ENCODE assay signal across 24 cellular contexts in genomic region chr9:112520646-112521045, GRCh38.
"Had no signal": no experiment of that assay in that cellular context is flagged by ENCODE, and none has a peak within 500 bp of the region (broad histone marks: within the 10 kb centered on the region; RNA-seq: fewer than 3 reads in every experiment).

No MANE protein-coding gene starts in this region.

- H3K9me3 Mint-ChIP-seq: activated naive CD4-positive, alpha-beta T cell treated with anti-CD3 and anti-CD28 coated beads, Interleukin-2, amount 50 U/mL, for 72 hours; activated T-cell treated with anti-CD3 and anti-CD28 coated beads, Interleukin-2, amount 50 U/mL, for 72 hours; stimulated activated effector memory CD8-positive, alpha-beta T cell treated with anti-CD3 and anti-CD28 coated beads, Interleukin-12 subunit alpha, Interleukin-12 subunit beta, amount 100 ng/mL, for 72 hours had no signal

- H3K27ac Mint-ChIP-seq: activated CD4-positive, alpha-beta T cell treated with anti-CD3 and anti-CD28 coated beads for 36 hours; activated naive CD4-positive, alpha-beta T cell treated with anti-CD3 and anti-CD28 coated beads, Interleukin-2, amount 50 U/mL, for 72 hours; activated T-cell treated with anti-CD3 and anti-CD28 coated beads, Interleukin-2, amount 50 U/mL, for 72 hours; stimulated activated effector memory CD8-positive, alpha-beta T cell treated with anti-CD3 and anti-CD28 coated beads, Interleukin-12 subunit alpha, Interleukin-12 subunit beta, amount 100 ng/mL, for 72 hours had no signal

- H3K4me3 Mint-ChIP-seq: activated CD4-positive, alpha-beta T cell treated with anti-CD3 and anti-CD28 coated beads for 36 hours; activated T-cell treated with anti-CD3 and anti-CD28 coated beads, Interleukin-2, amount 50 U/mL, for 72 hours; naive B cell; stimulated activated effector memory CD8-positive, alpha-beta T cell treated with anti-CD3 and anti-CD28 coated beads, Interleukin-12 subunit alpha, Interleukin-12 subunit beta, amount 100 ng/mL, for 72 hours; stimulated activated naive CD8-positive, alpha-beta T cell treated with anti-CD3 and anti-CD28 coated beads, Interleukin-15, amount 100 ng/mL, for 72 hours had no signal

- DNase-seq: activated CD4-positive, alpha-beta T cell treated with anti-CD3 and anti-CD28 coated beads for 36 hours; activated CD4-positive, CD25-positive, alpha-beta regulatory T cell; activated naive CD4-positive, alpha-beta T cell; activated T-cell treated with anti-CD3 and anti-CD28 coated beads for 4 hours; activated T-cell treated with anti-CD3 and anti-CD28 coated beads, Interleukin-2, amount 50 U/mL, for 72 hours; adrenal gland; aorta; body of pancreas; head of caudate nucleus; hippocampal formation; left cardiac atrium; left ventricle myocardium superior; naive B cell; pancreas; retina; small intestine; stimulated activated CD4-positive, alpha-beta T cell treated with anti-CD3 and anti-CD28 coated beads, Interleukin-4, amount 100 ng/mL, for 24 hours; stimulated activated naive CD8-positive, alpha-beta T cell treated with anti-CD3 and anti-CD28 coated beads, Interleukin-15, amount 100 ng/mL, for 72 hours; substantia nigra; upper lobe of left lung had no signal

- H3K27me3 Mint-ChIP-seq: activated CD4-positive, alpha-beta T cell treated with anti-CD3 and anti-CD28 coated beads for 36 hours; naive B cell; stimulated activated naive CD8-positive, alpha-beta T cell treated with anti-CD3 and anti-CD28 coated beads, Interleukin-15, amount 100 ng/mL, for 72 hours had no signal

- H3K36me3 Mint-ChIP-seq: activated naive CD4-positive, alpha-beta T cell treated with anti-CD3 and anti-CD28 coated beads, Interleukin-2, amount 50 U/mL, for 72 hours; naive B cell; stimulated activated effector memory CD8-positive, alpha-beta T cell treated with anti-CD3 and anti-CD28 coated beads, Interleukin-12 subunit alpha, Interleukin-12 subunit beta, amount 100 ng/mL, for 72 hours had no signal

- ATAC-seq: activated CD4-positive, alpha-beta T cell treated with anti-CD3 and anti-CD28 coated beads for 36 hours; activated naive CD4-positive, alpha-beta T cell treated with anti-CD3 and anti-CD28 coated beads, Interleukin-2, amount 50 U/mL, for 72 hours; activated T-cell treated with anti-CD3 and anti-CD28 coated beads, Interleukin-2, amount 50 U/mL, for 72 hours; body of pancreas; gastroesophageal sphincter; left cardiac atrium; left ventricle myocardium superior; pancreas; sciatic nerve; stimulated activated effector memory CD8-positive, alpha-beta T cell treated with anti-CD3 and anti-CD28 coated beads, Interleukin-12 subunit alpha, Interleukin-12 subunit beta, amount 100 ng/mL, for 72 hours; stimulated activated naive CD8-positive, alpha-beta T cell treated with anti-CD3 and anti-CD28 coated beads, Interleukin-15, amount 100 ng/mL, for 72 hours had no signal

- H3K4me1 Mint-ChIP-seq: activated CD4-positive, alpha-beta T cell treated with anti-CD3 and anti-CD28 coated beads for 36 hours; stimulated activated effector memory CD8-positive, alpha-beta T cell treated with anti-CD3 and anti-CD28 coated beads, Interleukin-12 subunit alpha, Interleukin-12 subunit beta, amount 100 ng/mL, for 72 hours had no signal
